In the genomic region with DNA sequence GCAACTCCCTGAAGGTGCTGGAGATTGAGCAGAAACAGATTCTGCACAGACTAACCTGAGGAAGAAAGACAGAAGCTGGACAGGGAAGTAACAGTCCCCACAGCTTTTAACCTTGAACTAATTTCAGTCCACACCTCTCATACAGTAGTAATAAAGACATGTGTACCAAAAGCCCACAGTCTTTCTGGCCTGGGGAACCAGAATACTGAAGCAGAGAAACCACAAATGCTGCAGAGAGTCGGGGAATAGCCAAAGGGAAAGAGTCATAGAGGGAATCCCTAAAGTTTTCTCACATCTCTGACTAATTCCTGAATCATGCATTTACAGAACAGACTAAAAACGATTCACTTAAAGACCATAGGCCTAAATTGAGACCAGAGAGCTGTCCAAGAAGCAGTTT, we compare ENCODE assay signal across 14 cellular contexts.
DNase-seq lines count a peak whose midpoint lies in the region; TF ChIP-seq lines count a peak whose summit lies in the region.
"Had no signal": no experiment of that assay in that cellular context is flagged by ENCODE, and none has a peak within 500 bp of the region (broad histone marks: within the 10 kb centered on the region; RNA-seq: fewer than 3 reads in every experiment).

No MANE protein-coding gene starts in this region.

- peak overlapping the region; percentile 32 for H3K27ac ChIP-seq in GM23248
- no peak overlapping the region for H3K27ac ChIP-seq in thyroid gland
- H3K27ac ChIP-seq: upper lobe of left lung had no signal

- WGBS in GM23248 (ENCODE audit: low coverage in 1 of 2, low lambda C conversion rate in 2 of 2, missing lambda C conversion rate in 2 of 2), 2 experiments = 0% methylated on average over 2 of the region's 2 CpGs
- 56 to 72% methylated on average over 2 of the region's 2 CpGs for WGBS in thyroid gland, 2 donors

- no peak overlapping the region for H3K9ac ChIP-seq in GM23248

- H3K9me3 ChIP-seq in GM23248 (ENCODE audit: low read depth) (no peaks in the 10 kb centered on the region), MG63 (0 out of 2 replicates have a peak, but pooled peaks cover 3% of the 10 kb centered on the region), thyroid gland (no peaks in the 10 kb centered on the region)
- H3K9me3 ChIP-seq: HAP-1, upper lobe of left lung had no signal

- H3K27me3 ChIP-seq in BJ (ENCODE audit: control insufficient read depth, insufficient read depth, low read length) = no peaks in the 10 kb centered on the region
- H3K27me3 ChIP-seq in GM23248 (replicated peaks; ENCODE audit: insufficient read depth) = no peaks in the 10 kb centered on the region
- H3K27me3 ChIP-seq in MG63 = no peaks in the 10 kb centered on the region
- no peaks in the 10 kb centered on the region for H3K27me3 ChIP-seq in thyroid gland
- H3K27me3 ChIP-seq: upper lobe of left lung had no signal

- no peak overlapping the region for H2AFZ ChIP-seq in GM23248

- in situ Hi-C loops in GM23248 (cut with MboI) = no loop called here

- H3K4me2 ChIP-seq in GM23248 (ENCODE audit: unreplicated experiment) = peak overlapping the region; percentile 38

- intact Hi-C loops in thyroid gland (cut with DNase I) = no loop called here

- H3K4me1 ChIP-seq in GM23248 (ENCODE audit: insufficient read depth) = peaks cover 14% of the 10 kb centered on the region
- H3K4me1 ChIP-seq in thyroid gland = no peaks in the 10 kb centered on the region
- H3K4me1 ChIP-seq: HAP-1, upper lobe of left lung had no signal

- TF ChIP-seq CTCF in BJ (IDR thresholded peaks at IDR 0.05; ENCODE audit: insufficient read depth, low read depth, low read length) (no peak), fibroblast of villous mesenchyme (IDR thresholded peaks at IDR 0.05; ENCODE audit: insufficient read depth, low read depth, low read length) (no peak), thyroid gland (IDR thresholded peaks at IDR 0.05) (no peak)

- H3F3A ChIP-seq in GM23248 (ENCODE audit: insufficient read depth) = peaks cover 18% of the 10 kb centered on the region

- H3K9me2 ChIP-seq in GM23248 (ENCODE audit: insufficient read depth) = no peaks in the 10 kb centered on the region

- CTCF ChIA-PET in BJ (lab: Yijun Ruan, JAX) = interaction anchor here (0.6 to 1.1 kb wide), 3 partner anchors 8 to 153 kb away, joined by 3 read pairs; no protein-coding TSS in a partner anchor

- H3K4me3 ChIP-seq in BJ (ENCODE audit: low read depth, low read length) (no peak overlapping the region), GM23248 (0 out of 2 replicates have a peak overlapping the region, but pooled peaks have one; percentile 3), MG63 (no peak overlapping the region), fibroblast of villous mesenchyme (ENCODE audit: low read depth, low read length) (no peak overlapping the region), thyroid gland (replicated peaks in 1 of 3) (no peak overlapping the region)
- H3K4me3 ChIP-seq: HAP-1, upper lobe of left lung had no signal

- no peaks in the 10 kb centered on the region for H4K20me1 ChIP-seq in GM23248 (ENCODE audit: insufficient read depth)

- TF ChIP-seq POLR2A in thyroid gland (IDR thresholded peaks at IDR 0.05) = no peak

- H3K36me3 ChIP-seq in BJ (ENCODE audit: control insufficient read depth, insufficient read depth, low read length) = no peaks in the 10 kb centered on the region
- no peaks in the 10 kb centered on the region for H3K36me3 ChIP-seq in GM23248 (ENCODE audit: low read depth)
- no peaks in the 10 kb centered on the region for H3K36me3 ChIP-seq in MG63
- H3K36me3 ChIP-seq in thyroid gland = no peaks in the 10 kb centered on the region
- H3K36me3 ChIP-seq: HAP-1, upper lobe of left lung had no signal

- no peaks in the 10 kb centered on the region for H3K79me2 ChIP-seq in GM23248 (ENCODE audit: insufficient read depth)

- POLR2A ChIA-PET in BJ (lab: Charles Lee) = interaction anchor here (0.8 kb wide), 1 partner anchor 222 kb away, joined by 4 read pairs; no protein-coding TSS in a partner anchor

- DNase-seq in BJ (ENCODE audit: low read depth) (peak; percentile 72), GM23248 (peak; percentile 93), MG63 (peak; percentile 51), fibroblast of villous mesenchyme (ENCODE audit: low read depth) (peak; percentile 48), NCI-H2107 treated with DMSO at 0.1 percent for 48 hours (lab: John Stamatoyannopoulos, UW; ENCODE audit: unreplicated experiment) (no peak), ureter (ENCODE audit: low spot score) (no peak), thyroid gland (no peak)
- DNase-seq in NK-92 treated with Interleukin-12 subunit alpha and Interleukin-12 subunit beta, amount 100 ng/mL, for 24 hours (lab: John Stamatoyannopoulos, UW) = no peak
- DNase-seq: activated B cell treated with CpG ODN at 0.5 μM for 24 hours, cerebellar nuclear complex, DMS153, NCI-H510A, upper lobe of left lung had no signal

Comparison
In these comparisons a context has a peak if more than half of its experiments do, and no peak if none do; other contexts are left out.
1. DNase-seq: peak in BJ (single experiment), GM23248 (single experiment), MG63 (single experiment) and fibroblast of villous mesenchyme (single experiment); none in NCI-H2107 treated with DMSO at 0.1 percent for 48 hours (single experiment), NK-92 treated with Interleukin-12 subunit alpha and Interleukin-12 subunit beta, amount 100 ng/mL, for 24 hours (single experiment), ureter (single experiment) and thyroid gland (0 of 2).